Comparison of ENCODE assay signal across 10 cellular contexts in genomic region chr4:145195167-145195952, GRCh38. TPM values are rescaled to one million over a fixed set of nuclear protein-coding genes. Genes with fewer than 3 reads are reported as not detected.
DNase-seq lines count a peak whose midpoint lies in the region; ATAC-seq, FAIRE-seq and TF ChIP-seq lines count a peak whose summit lies in the region.
"Had no signal": no experiment of that assay in that cellular context is flagged by ENCODE, and none has a peak within 500 bp of the region (broad histone marks: within the 10 kb centered on the region; RNA-seq: fewer than 3 reads in every experiment).

No MANE protein-coding gene starts in this region.

- no peaks in the 10 kb centered on the region for H4K20me1 ChIP-seq in GM12878 (ENCODE audit: control insufficient read depth, insufficient read depth)
- no peaks in the 10 kb centered on the region for H4K20me1 ChIP-seq in GM23248 (ENCODE audit: insufficient read depth)

- H3K9ac ChIP-seq in GM12878 (ENCODE audit: control insufficient read depth, insufficient read depth, low read length) (no peak overlapping the region), GM23248 (no peak overlapping the region)

- no peak for TF ChIP-seq CTCF in GM12878 (IDR thresholded peaks at IDR 0.05 in 2 of 3, conservative IDR thresholded peaks at IDR 0.05 in 1 of 3; ENCODE audit: control insufficient read depth in 2 of 3, extremely low read depth in 1 of 3, insufficient read depth in 1 of 3, low read depth in 3 of 3, low read length in 3 of 3)
- TF ChIP-seq CTCF in Peyer's patch (IDR thresholded peaks at IDR 0.05) = no peak
- no peak for TF ChIP-seq CTCF in suprapubic skin (IDR thresholded peaks at IDR 0.05)

- TF ChIP-seq RAD21 in GM12878 (IDR thresholded peaks at IDR 0.05; ENCODE audit: insufficient read depth, low read depth, low read length) = no peak

- H2AFZ ChIP-seq in GM12878 (ENCODE audit: control insufficient read depth, low read depth, low read length) = no peak overlapping the region
- no peak overlapping the region for H2AFZ ChIP-seq in GM23248

- SMC1A ChIA-PET in GM12878 (lab: Charles Lee; ENCODE audit: uncharacterized antibody, unreplicated experiment) = interaction anchor here (0.7 to 1.5 kb wide), 5 partner anchors 9 to 429 kb away, joined by 3 to 5 read pairs (median 4); no protein-coding TSS in a partner anchor

- peak; percentile 95 for FAIRE-seq in GM12878 (lab: Jason Lieb, UNC)

- CTCF ChIA-PET in GM12878 (lab: Yijun Ruan, JAX) = interaction anchor here (0.7 to 0.9 kb wide), 2 partner anchors 9 to 12 kb away, joined by 3 read pairs; no protein-coding TSS in a partner anchor

- no peaks in the 10 kb centered on the region for H3K36me3 ChIP-seq in GM12878 (ENCODE audit: control insufficient read depth in 2 of 2, insufficient read depth in 2 of 2, low read length in 1 of 2)
- no peaks in the 10 kb centered on the region for H3K36me3 ChIP-seq in GM23248 (ENCODE audit: low read depth)
- no peaks in the 10 kb centered on the region for H3K36me3 ChIP-seq in Peyer's patch
- no peaks in the 10 kb centered on the region for H3K36me3 ChIP-seq in suprapubic skin

- no peaks in the 10 kb centered on the region for H3K9me3 ChIP-seq in GM12878 (replicated peaks; ENCODE audit: control insufficient read depth, insufficient read depth, low read length)
- no peaks in the 10 kb centered on the region for H3K9me3 ChIP-seq in GM23248 (ENCODE audit: low read depth)
- no peaks in the 10 kb centered on the region for H3K9me3 ChIP-seq in Peyer's patch
- no peaks in the 10 kb centered on the region for H3K9me3 ChIP-seq in suprapubic skin

- ATAC-seq in GM18499 (IDR thresholded peaks at IDR 0.05; ENCODE audit: insufficient read depth, unreplicated experiment) = peak; percentile 94
- ATAC-seq in GM21576 (IDR thresholded peaks at IDR 0.05; ENCODE audit: unreplicated experiment) = peak; percentile 87
- ATAC-seq in HG03432 (IDR thresholded peaks at IDR 0.05; ENCODE audit: unreplicated experiment) = peak; percentile 86
- ATAC-seq in GM12878 = peak; percentile 92

- no peaks in the 10 kb centered on the region for H3F3A ChIP-seq in GM23248 (ENCODE audit: insufficient read depth)

- in situ Hi-C loops in GM12878 (cut with MboI) (no loop called here), GM23248 (cut with MboI) (no loop called here)

- WGBS in GM12878 (ENCODE audit: insufficient coverage, insufficient replicate concordance, low lambda C conversion rate, missing lambda C conversion rate) = 55% methylated on average over 3 of the region's 3 CpGs
- 66 to 74% methylated on average over 3 of the region's 3 CpGs for WGBS in GM23248 (ENCODE audit: low coverage in 1 of 2, low lambda C conversion rate in 2 of 2, missing lambda C conversion rate in 2 of 2), 2 experiments
- WGBS in suprapubic skin = 66% methylated on average over 3 of the region's 3 CpGs

- no TSS peak for BruUV-seq in GM12878 (replicated peaks; lab: Mats Ljungman, UMichigan)

- no peaks in the 10 kb centered on the region for H3K9me2 ChIP-seq in GM23248 (ENCODE audit: insufficient read depth)

- H3K27ac ChIP-seq in GM12878 (ENCODE audit: control insufficient read depth, insufficient read depth) (no peak overlapping the region), GM23248 (no peak overlapping the region), Peyer's patch (no peak overlapping the region), suprapubic skin (no peak overlapping the region)

- intact Hi-C loops in GM12878 (cut with micrococcal nuclease; ENCODE audit: unreplicated experiment) = loop anchor here (1.0 kb wide), 1 partner anchor 15 kb away; the partner anchor contains the start of gene OTUD4

- no peak for DNase-seq in GM12878 (ENCODE audit: low read depth, low spot score)
- DNase-seq in stimulated activated CD4-positive, alpha-beta T cell treated with anti-CD3 and anti-CD28 coated beads, Interleukin-4, amount 100 ng/mL, for 1 hour = no peak
- no peak for DNase-seq in GM23248
- no peak for DNase-seq in Peyer's patch
- no peak for DNase-seq in suprapubic skin (ENCODE audit: low spot score in 2 of 2)
- DNase-seq: CD4-positive, alpha-beta memory T cell; erythroblast had no signal

- H3K4me3 ChIP-seq in GM12878 = no peak overlapping the region
- H3K4me3 ChIP-seq in GM23248 = no peak overlapping the region
- H3K4me3 ChIP-seq in Peyer's patch = no peak overlapping the region
- H3K4me3 ChIP-seq in suprapubic skin = no peak overlapping the region

- peaks cover 22% of the 10 kb centered on the region for H3K4me1 ChIP-seq in GM12878 (ENCODE audit: control insufficient read depth, insufficient read depth, low read length)
- H3K4me1 ChIP-seq in GM23248 (ENCODE audit: insufficient read depth) = no peaks in the 10 kb centered on the region
- no peaks in the 10 kb centered on the region for H3K4me1 ChIP-seq in Peyer's patch
- H3K4me1 ChIP-seq in suprapubic skin = no peaks in the 10 kb centered on the region

- H3K4me2 ChIP-seq in GM12878 (ENCODE audit: control insufficient read depth, insufficient read depth) = no peak overlapping the region
- no peak overlapping the region for H3K4me2 ChIP-seq in GM23248 (ENCODE audit: unreplicated experiment)

- TF ChIP-seq POLR2A in GM12878 (IDR thresholded peaks at IDR 0.05; ENCODE audit: low read depth, low read length) (no peak), Peyer's patch (IDR thresholded peaks at IDR 0.05) (no peak), suprapubic skin (IDR thresholded peaks at IDR 0.05) (no peak)

- RAD21 ChIA-PET in GM12878 (lab: Charles Lee; ENCODE audit: unreplicated experiment) = interaction anchor here (0.7 to 1.5 kb wide), 2 partner anchors 8 to 1000 kb away, joined by 3 to 4 read pairs; no protein-coding TSS in a partner anchor

- H3K79me2 ChIP-seq in GM12878 (ENCODE audit: control insufficient read depth, insufficient read depth, low read length) (no peaks in the 10 kb centered on the region), GM23248 (ENCODE audit: insufficient read depth) (no peaks in the 10 kb centered on the region)

- peak; percentile 74 to 95; a peak in 3 of 4 replicates for TF ChIP-seq EP300 in GM12878 (IDR thresholded peaks at IDR 0.05; ENCODE audit: borderline replicate concordance in 1 of 2, control insufficient read depth in 1 of 2, low read depth in 2 of 2, low read length in 2 of 2)
- no peak for TF ChIP-seq EP300 in suprapubic skin (IDR thresholded peaks at IDR 0.05)

- POLR2A ChIA-PET in GM12878 (lab: Charles Lee) = interaction anchor here (0.5 to 1.4 kb wide), 3 partner anchors 16 to 836 kb away, joined by 3 to 5 read pairs (median 4); no protein-coding TSS in a partner anchor

- H3K27me3 ChIP-seq in GM12878 (replicated peaks in 1 of 2; ENCODE audit: control insufficient read depth in 2 of 2, insufficient read depth in 2 of 2, low read length in 1 of 2) (peaks cover 0 to 2% of the 10 kb centered on the region in 2 experiments; a peak in 1 of 4 replicates), GM23248 (replicated peaks; ENCODE audit: insufficient read depth) (no peaks in the 10 kb centered on the region), Peyer's patch (no peaks in the 10 kb centered on the region), suprapubic skin (no peaks in the 10 kb centered on the region)

TF ChIP-seq in GM12878, 131 proteins besides CTCF, POLR2A, EP300 and RAD21 (continues in another document):
- no peak for TF ChIP-seq HDAC2 (IDR thresholded peaks at IDR 0.05)
- TF ChIP-seq FOXM1 (IDR thresholded peaks at IDR 0.05; ENCODE audit: low read depth, low read length) = peak; percentile 72; the same call in 1 of the 2 replicates
- TF ChIP-seq BACH1 (IDR thresholded peaks at IDR 0.05; ENCODE audit: borderline replicate concordance) = peak; percentile 74; the same call in 1 of the 2 replicates
- no peak for TF ChIP-seq PBX3 (IDR thresholded peaks at IDR 0.05; ENCODE audit: insufficient replicate concordance, low read depth, low read length)

RNA-seq across cellular contexts. Expression of gene OTUD4, which starts 15.0 kb away (rescaled TPM):
- total RNA-seq in GM12878 (2013; cell fraction: nucleolus; rRNA removed) = 119 and 122 TPM in 2 replicates
- total RNA-seq in GM12878 (2014; rRNA removed) = 14.1 and 15.5 TPM in 2 replicates
- total RNA-seq in GM12878 (2014; rRNA removed; fragmentation: Illumina TruSeq; extraction: Trizol) = 16.1 and 17.2 TPM in 2 replicates
- 21.4 and 22.8 TPM in 2 replicates for total RNA-seq in GM12878 (2021)
- 5.8 TPM for polyA plus RNA-seq in GM12878 (2011; ENCODE audit: low read depth)
- polyA plus RNA-seq in GM12878 (2011; rRNA removed) = 26.3 and 35.0 TPM in 2 replicates
- 12.1 and 13.0 TPM in 2 replicates for polyA plus RNA-seq in GM12878 (2011; cell fraction: cytosol; rRNA removed)
- 40.0 and 42.7 TPM in 2 replicates for polyA plus RNA-seq in GM12878 (2011; cell fraction: nucleus; rRNA removed)
- polyA plus RNA-seq in GM12878 (2012) = 8.4 and 9.3 TPM in 2 replicates
- polyA plus RNA-seq in GM12878 (2014; fragmentation: Illumina TruSeq; extraction: Trizol) = 19.2 and 25.2 TPM in 2 replicates
- 1 to 10 TPM; 2.8 to 4.4 TPM for polyA plus RNA-seq in GM12878 (2014; fragmentation: Nextera tagmentation; extraction: Ambion mirVana)
- 10.0 and 13.0 TPM in 2 replicates for polyA plus RNA-seq in GM12878 (2014; rRNA removed)
- polyA plus RNA-seq in GM12878 (2016; fragmentation: Nextera tagmentation; extraction: Ambion mirVana) = 1 to 10 TPM; 2.2 to 8.3 TPM
- polyA minus RNA-seq in GM12878 (2011; rRNA and poly(A)+ RNA removed) = 35.2 and 36.7 TPM in 2 replicates
- polyA minus RNA-seq in GM12878 (2011; cell fraction: cytosol; rRNA and poly(A)+ RNA removed) = 10.3 and 10.6 TPM in 2 replicates
- 39.0 and 66.1 TPM in 2 replicates for polyA minus RNA-seq in GM12878 (2011; cell fraction: nucleus; rRNA and poly(A)+ RNA removed)
- 16.1 and 28.2 TPM in 2 replicates for total RNA-seq in GM23248 (2014; rRNA removed; shearing (Covaris generic))
- polyA plus RNA-seq in GM23248 (2016; fragmentation: Nextera tagmentation; extraction: Ambion mirVana) = 11.6 and 15.7 TPM in 2 replicates
- 10 to 100 TPM; 19.1 to 68.5 (median 47.0) TPM for total RNA-seq in Peyer's patch
- 10 to 100 TPM; 31.7 to 43.6 (median 41.2) TPM for total RNA-seq in suprapubic skin
